Comparison of ENCODE assay signal across 1 cellular context in genomic region chr7:29248713-29249382, GRCh38.
TF ChIP-seq lines count a peak whose summit lies in the region.

No MANE protein-coding gene starts in this region.

TF ChIP-seq in HepG2, 621 proteins besides CTCF, POLR2A, EP300 and RAD21 (continued from another document and continues in another):
- TF ChIP-seq ZNF18 (CRISPR knock-in tag; IDR thresholded peaks at IDR 0.05; ENCODE audit: insufficient replicate concordance) = no peak
- TF ChIP-seq RERE (CRISPR knock-in tag; IDR thresholded peaks at IDR 0.05; ENCODE audit: low read depth) = no peak
- TF ChIP-seq MXI1 (IDR thresholded peaks at IDR 0.05; ENCODE audit: borderline replicate concordance, low read depth, low read length) = peak; percentile 47; the same call in 1 of the 3 replicates
- TF ChIP-seq KDM4B (CRISPR knock-in tag; IDR thresholded peaks at IDR 0.05) = peak; percentile 74
- no peak for TF ChIP-seq ZNF7 (CRISPR knock-in tag; IDR thresholded peaks at IDR 0.05)
- TF ChIP-seq, protein P1, sequence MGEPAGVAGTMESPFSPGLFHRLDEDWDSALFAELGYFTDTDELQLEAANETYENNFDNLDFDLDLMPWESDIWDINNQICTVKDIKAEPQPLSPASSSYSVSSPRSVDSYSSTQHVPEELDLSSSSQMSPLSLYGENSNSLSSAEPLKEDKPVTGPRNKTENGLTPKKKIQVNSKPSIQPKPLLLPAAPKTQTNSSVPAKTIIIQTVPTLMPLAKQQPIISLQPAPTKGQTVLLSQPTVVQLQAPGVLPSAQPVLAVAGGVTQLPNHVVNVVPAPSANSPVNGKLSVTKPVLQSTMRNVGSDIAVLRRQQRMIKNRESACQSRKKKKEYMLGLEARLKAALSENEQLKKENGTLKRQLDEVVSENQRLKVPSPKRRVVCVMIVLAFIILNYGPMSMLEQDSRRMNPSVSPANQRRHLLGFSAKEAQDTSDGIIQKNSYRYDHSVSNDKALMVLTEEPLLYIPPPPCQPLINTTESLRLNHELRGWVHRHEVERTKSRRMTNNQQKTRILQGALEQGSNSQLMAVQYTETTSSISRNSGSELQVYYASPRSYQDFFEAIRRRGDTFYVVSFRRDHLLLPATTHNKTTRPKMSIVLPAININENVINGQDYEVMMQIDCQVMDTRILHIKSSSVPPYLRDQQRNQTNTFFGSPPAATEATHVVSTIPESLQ (CRISPR knock-in tag; conservative IDR thresholded peaks at IDR 0.05) = no peak
- TF ChIP-seq ZNF563 (CRISPR knock-in tag; IDR thresholded peaks at IDR 0.05) = no peak
- TF ChIP-seq HNRNPH1 (optimal IDR thresholded peaks at IDR 0.05; ENCODE audit: low read depth, low read length) = no peak
- peak; percentile 41; the same call in 1 of the 2 replicates for TF ChIP-seq ZBED4 (CRISPR knock-in tag; IDR thresholded peaks at IDR 0.05; ENCODE audit: borderline replicate concordance)
- TF ChIP-seq ELF3 (CRISPR knock-in tag; IDR thresholded peaks at IDR 0.05) = peak; percentile 73
- TF ChIP-seq TFDP2 (CRISPR knock-in tag; IDR thresholded peaks at IDR 0.05) = peak; percentile 29; the same call in 1 of the 2 replicates
- TF ChIP-seq ZC3H4 (CRISPR knock-in tag; IDR thresholded peaks at IDR 0.05; ENCODE audit: borderline replicate concordance) = no peak
- no peak for TF ChIP-seq MBNL3 (CRISPR knock-in tag; conservative IDR thresholded peaks at IDR 0.05)
- TF ChIP-seq ZNF792 (CRISPR knock-in tag; IDR thresholded peaks at IDR 0.05) = peak; percentile 43; the same call in 1 of the 2 replicates
- TF ChIP-seq, protein P2, sequence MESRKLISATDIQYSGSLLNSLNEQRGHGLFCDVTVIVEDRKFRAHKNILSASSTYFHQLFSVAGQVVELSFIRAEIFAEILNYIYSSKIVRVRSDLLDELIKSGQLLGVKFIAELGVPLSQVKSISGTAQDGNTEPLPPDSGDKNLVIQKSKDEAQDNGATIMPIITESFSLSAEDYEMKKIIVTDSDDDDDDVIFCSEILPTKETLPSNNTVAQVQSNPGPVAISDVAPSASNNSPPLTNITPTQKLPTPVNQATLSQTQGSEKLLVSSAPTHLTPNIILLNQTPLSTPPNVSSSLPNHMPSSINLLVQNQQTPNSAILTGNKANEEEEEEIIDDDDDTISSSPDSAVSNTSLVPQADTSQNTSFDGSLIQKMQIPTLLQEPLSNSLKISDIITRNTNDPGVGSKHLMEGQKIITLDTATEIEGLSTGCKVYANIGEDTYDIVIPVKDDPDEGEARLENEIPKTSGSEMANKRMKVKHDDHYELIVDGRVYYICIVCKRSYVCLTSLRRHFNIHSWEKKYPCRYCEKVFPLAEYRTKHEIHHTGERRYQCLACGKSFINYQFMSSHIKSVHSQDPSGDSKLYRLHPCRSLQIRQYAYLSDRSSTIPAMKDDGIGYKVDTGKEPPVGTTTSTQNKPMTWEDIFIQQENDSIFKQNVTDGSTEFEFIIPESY (CRISPR knock-in tag; IDR thresholded peaks at IDR 0.05) = no peak; the same call in 1 of the 2 replicates
- TF ChIP-seq ZNF616 (CRISPR knock-in tag; IDR thresholded peaks at IDR 0.05; ENCODE audit: low read depth) = no peak
- peak; percentile 78; the same call in 1 of the 2 replicates for TF ChIP-seq ERF (CRISPR knock-in tag; IDR thresholded peaks at IDR 0.05)
- TF ChIP-seq ADNP (CRISPR knock-in tag; IDR thresholded peaks at IDR 0.05) = no peak
- no peak for TF ChIP-seq SMAD1 (CRISPR knock-in tag; IDR thresholded peaks at IDR 0.05; ENCODE audit: borderline replicate concordance, low read depth)
- TF ChIP-seq ZNF121 (CRISPR knock-in tag; IDR thresholded peaks at IDR 0.05) = no peak; the same call in 1 of the 2 replicates
- TF ChIP-seq ZMYM2 (CRISPR knock-in tag; IDR thresholded peaks at IDR 0.05) = peak; percentile 98
- no peak for TF ChIP-seq RFX5 (IDR thresholded peaks at IDR 0.05; ENCODE audit: low read depth, low read length)
- no peak for TF ChIP-seq TOE1 (CRISPR knock-in tag; IDR thresholded peaks at IDR 0.05)
- TF ChIP-seq, protein P3, sequence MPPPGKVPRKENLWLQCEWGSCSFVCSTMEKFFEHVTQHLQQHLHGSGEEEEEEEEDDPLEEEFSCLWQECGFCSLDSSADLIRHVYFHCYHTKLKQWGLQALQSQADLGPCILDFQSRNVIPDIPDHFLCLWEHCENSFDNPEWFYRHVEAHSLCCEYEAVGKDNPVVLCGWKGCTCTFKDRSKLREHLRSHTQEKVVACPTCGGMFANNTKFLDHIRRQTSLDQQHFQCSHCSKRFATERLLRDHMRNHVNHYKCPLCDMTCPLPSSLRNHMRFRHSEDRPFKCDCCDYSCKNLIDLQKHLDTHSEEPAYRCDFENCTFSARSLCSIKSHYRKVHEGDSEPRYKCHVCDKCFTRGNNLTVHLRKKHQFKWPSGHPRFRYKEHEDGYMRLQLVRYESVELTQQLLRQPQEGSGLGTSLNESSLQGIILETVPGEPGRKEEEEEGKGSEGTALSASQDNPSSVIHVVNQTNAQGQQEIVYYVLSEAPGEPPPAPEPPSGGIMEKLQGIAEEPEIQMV (CRISPR knock-in tag; IDR thresholded peaks at IDR 0.05; ENCODE audit: low read depth) = 0 out of 2 replicates have a peak, but pooled peaks have one; percentile 48
- TF ChIP-seq ZBTB3 (CRISPR knock-in tag; IDR thresholded peaks at IDR 0.05; ENCODE audit: borderline replicate concordance, low read depth) = peak; percentile 31; the same call in 1 of the 2 replicates
- TF ChIP-seq ZNF230 (CRISPR knock-in tag; IDR thresholded peaks at IDR 0.05) = no peak
- peak in 1 of 2 experiments; percentile 70; a peak in 2 of 4 replicates for TF ChIP-seq KLF16 (CRISPR knock-in tag; IDR thresholded peaks at IDR 0.05)
- TF ChIP-seq RBAK (CRISPR knock-in tag; IDR thresholded peaks at IDR 0.05) = no peak; the same call in 1 of the 2 replicates
- peak; percentile 52; the same call in 1 of the 2 replicates for TF ChIP-seq CREM (IDR thresholded peaks at IDR 0.05)
- no peak for TF ChIP-seq CREM (CRISPR knock-in tag; IDR thresholded peaks at IDR 0.05)
- no peak for TF ChIP-seq ZNF549 (CRISPR knock-in tag; IDR thresholded peaks at IDR 0.05)
- TF ChIP-seq WIZ (CRISPR knock-in tag; IDR thresholded peaks at IDR 0.05) = 0 out of 2 replicates have a peak, but pooled peaks have one; percentile 67
- TF ChIP-seq, protein P4, sequence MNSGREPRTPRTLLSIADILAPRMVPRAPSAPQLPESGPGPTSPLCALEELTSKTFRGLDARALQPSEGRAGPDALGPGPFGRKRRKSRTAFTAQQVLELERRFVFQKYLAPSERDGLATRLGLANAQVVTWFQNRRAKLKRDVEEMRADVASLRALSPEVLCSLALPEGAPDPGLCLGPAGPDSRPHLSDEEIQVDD (CRISPR knock-in tag; IDR thresholded peaks at IDR 0.05; ENCODE audit: borderline replicate concordance) = no peak
- no peak for TF ChIP-seq ZNF724P (CRISPR knock-in tag; IDR thresholded peaks at IDR 0.05; ENCODE audit: borderline replicate concordance)
- no peak for TF ChIP-seq ZFYVE20 (CRISPR knock-in tag; IDR thresholded peaks at IDR 0.05; ENCODE audit: borderline replicate concordance, low read depth)
- TF ChIP-seq ZNF816 (CRISPR knock-in tag; IDR thresholded peaks at IDR 0.05; ENCODE audit: borderline replicate concordance) = peak; percentile 63; the same call in 1 of the 2 replicates
- peak; percentile 79 for TF ChIP-seq NFIC (IDR thresholded peaks at IDR 0.05; ENCODE audit: low read length)
- TF ChIP-seq TEF (CRISPR knock-in tag; IDR thresholded peaks at IDR 0.05) = no peak
- no peak for TF ChIP-seq AHR (CRISPR knock-in tag; IDR thresholded peaks at IDR 0.05)
- TF ChIP-seq, protein P5, sequence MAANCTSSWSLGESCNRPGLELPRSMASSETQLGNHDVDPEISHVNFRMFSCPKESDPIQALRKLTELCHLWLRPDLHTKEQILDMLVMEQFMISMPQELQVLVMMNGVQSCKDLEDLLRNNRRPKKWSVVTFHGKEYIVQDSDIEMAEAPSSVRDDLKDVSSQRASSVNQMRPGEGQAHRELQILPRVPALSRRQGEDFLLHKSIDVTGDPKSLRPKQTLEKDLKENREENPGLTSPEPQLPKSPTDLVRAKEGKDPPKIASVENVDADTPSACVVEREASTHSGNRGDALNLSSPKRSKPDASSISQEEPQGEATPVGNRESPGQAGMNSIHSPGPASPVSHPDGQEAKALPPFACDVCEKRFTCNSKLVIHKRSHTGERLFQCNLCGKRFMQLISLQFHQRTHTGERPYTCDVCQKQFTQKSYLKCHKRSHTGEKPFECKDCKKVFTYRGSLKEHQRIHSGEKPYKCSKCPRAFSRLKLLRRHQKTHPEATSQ (CRISPR knock-in tag; IDR thresholded peaks at IDR 0.05; ENCODE audit: borderline replicate concordance) = no peak
- no peak for TF ChIP-seq MTA3 (CRISPR knock-in tag; IDR thresholded peaks at IDR 0.05)
- TF ChIP-seq ZNF605 (CRISPR knock-in tag; IDR thresholded peaks at IDR 0.05) = peak; percentile 69; the same call in 1 of the 2 replicates
